In genomic region chr11:1773131-1773510, GRCh38 we compare ENCODE assay signal across 1 cellular context.
TF ChIP-seq lines count a peak whose summit lies in the region.

No MANE protein-coding gene starts in this region.

TF ChIP-seq in K562, 482 proteins besides CTCF, POLR2A, EP300 and RAD21:
- TF ChIP-seq ZNF740 (CRISPR knock-in tag; IDR thresholded peaks at IDR 0.05) (no peak), ZNF740 (tag; IDR thresholded peaks at IDR 0.05) (0 out of 4 replicates have a peak, but pooled peaks of 1 of the 2 experiments have one; percentile 32), RNF219 (CRISPR knock-in tag; IDR thresholded peaks at IDR 0.05) (no peak)
